ENCODE assay signal across 8 cellular contexts in genomic region chr16:30748634-30749445, GRCh38. TPM values are rescaled to one million over a fixed set of nuclear protein-coding genes. Genes with fewer than 3 reads are reported as not detected.
A peak's percentile ranks its signal among the peaks of the same experiment; 100 is the strongest.
DNase-seq lines count a peak whose midpoint lies in the region; ATAC-seq and TF ChIP-seq lines count a peak whose summit lies in the region.

No MANE protein-coding gene starts in this region.

- H3K27ac ChIP-seq in 22Rv1: peak overlapping the region; percentile 85
- peak overlapping the region; percentile 62 for H3K27ac ChIP-seq in HL-60 (replicated peaks)
- no peak overlapping the region for H3K27ac ChIP-seq in foreskin keratinocyte
- peak overlapping the region; percentile 70 for H3K27ac ChIP-seq in neuronal stem cell (replicated peaks; ENCODE audit: low read length)

- no peaks in the 10 kb centered on the region for H3K27me3 ChIP-seq in HL-60 (ENCODE audit: insufficient read depth, poor library complexity, severe bottlenecking)
- no peaks in the 10 kb centered on the region for H3K27me3 ChIP-seq in foreskin keratinocyte
- H3K27me3 ChIP-seq in neuronal stem cell (ENCODE audit: control insufficient read depth in 3 of 3, insufficient read depth in 3 of 3, low read depth in 1 of 3, low read length in 3 of 3): no peaks in the 10 kb centered on the region

- peak overlapping the region; percentile 90 for H3K23ac ChIP-seq in neuronal stem cell (ENCODE audit: low read depth, low read length, poor library complexity)

- no peak overlapping the region for H3K4ac ChIP-seq in neuronal stem cell (ENCODE audit: low read length)

- H3K9ac ChIP-seq in neuronal stem cell (ENCODE audit: low read depth, low read length, poor library complexity): peak overlapping the region; percentile 92

- H4K8ac ChIP-seq in neuronal stem cell (ENCODE audit: low read depth, low read length): no peak overlapping the region

- DNase-seq in GM12864 (ENCODE audit: low read depth) (no peak), HL-60 (ENCODE audit: low read depth in 1 of 2, low spot score in 1 of 2) (peak in 1 of 2 experiments; percentile 28), foreskin keratinocyte (no peak), neuronal stem cell (ENCODE audit: low spot score) (peak; percentile 17), NCI-H1105 treated with DMSO at 0.1 percent for 48 hours (lab: John Stamatoyannopoulos, UW) (no peak), MV-4-11 (lab: John Stamatoyannopoulos, UW) (no peak)
- peak; percentile 69 for DNase-seq in activated CD8-positive, alpha-beta memory T cell treated with anti-CD3 and anti-CD28 coated beads, Interleukin-2, amount 50 U/mL, for 48 hours

- WGBS in neuronal stem cell (ENCODE audit: extremely low coverage in 2 of 2, insufficient read length in 2 of 2, insufficient replicate concordance in 1 of 2), 2 donors: no CpG with 5 or more reads among the region's 36 CpGs

- ATAC-seq in foreskin keratinocyte: peak; percentile 41

- peaks cover 3% of the 10 kb centered on the region for H3K79me1 ChIP-seq in neuronal stem cell (ENCODE audit: low read depth, low read length)

- H3K4me3 ChIP-seq in GM12864 (ENCODE audit: low read depth, low read length) (peak overlapping the region; percentile 78), HL-60 (replicated peaks; ENCODE audit: insufficient read depth, low read length) (peak overlapping the region; percentile 98), neuronal stem cell (ENCODE audit: low read length in 2 of 2) (peak overlapping the region; percentile 84 to 86)

- no peak overlapping the region for H2BK15ac ChIP-seq in neuronal stem cell (ENCODE audit: low read length)

- no peak overlapping the region for H2BK12ac ChIP-seq in neuronal stem cell (ENCODE audit: low read length)

- no peak for TF ChIP-seq CTCF in 22Rv1 (IDR thresholded peaks at IDR 0.05)
- TF ChIP-seq CTCF in GM12864 (IDR thresholded peaks at IDR 0.05; ENCODE audit: low read depth, low read length, missing control alignments): no peak
- no peak for TF ChIP-seq CTCF in HL-60 (IDR thresholded peaks at IDR 0.05; ENCODE audit: insufficient read depth, low read length)
- no peak for TF ChIP-seq CTCF in foreskin keratinocyte (conservative IDR thresholded peaks at IDR 0.05)

- peaks cover 15 to 54% of the 10 kb centered on the region in 2 donors for H3K36me3 ChIP-seq in neuronal stem cell (replicated peaks in 1 of 2; ENCODE audit: control insufficient read depth in 2 of 2, insufficient read depth in 2 of 2, low read length in 2 of 2)

- H2AK5ac ChIP-seq in neuronal stem cell (ENCODE audit: low read depth, low read length): no peak overlapping the region

- H2BK120ac ChIP-seq in neuronal stem cell (ENCODE audit: low read depth, low read length): no peak overlapping the region

- peak overlapping the region; percentile 93 for H3K18ac ChIP-seq in neuronal stem cell (ENCODE audit: low read length)

- H2BK5ac ChIP-seq in neuronal stem cell (ENCODE audit: low read length): no peak overlapping the region

- H3K4me1 ChIP-seq in foreskin keratinocyte (peaks cover 8% of the 10 kb centered on the region), neuronal stem cell (ENCODE audit: control insufficient read depth in 2 of 2, insufficient read depth in 1 of 2, low read depth in 1 of 2, low read length in 2 of 2) (peaks cover 0 to 2% of the 10 kb centered on the region in 2 donors)

- H4K91ac ChIP-seq in neuronal stem cell (ENCODE audit: low read depth, low read length, poor library complexity): no peak overlapping the region

- no peaks in the 10 kb centered on the region for H3K9me3 ChIP-seq in neuronal stem cell (replicated peaks in 1 of 2; ENCODE audit: control insufficient read depth in 2 of 2, insufficient read depth in 1 of 2, low read depth in 1 of 2, low read length in 2 of 2)

- no peak overlapping the region for H3K14ac ChIP-seq in neuronal stem cell (ENCODE audit: low read length)

- peak overlapping the region; percentile 81 for H3K4me2 ChIP-seq in neuronal stem cell (ENCODE audit: insufficient read depth, low read length, poor library complexity, severe bottlenecking)

- H2AFZ ChIP-seq in neuronal stem cell (ENCODE audit: low read length): peak overlapping the region; percentile 86

RNA-seq across cellular contexts. Expression of gene PHKG2, which starts 0.6 kb away (rescaled TPM):
- 18.5 and 22.1 TPM in 2 replicates for total RNA-seq in foreskin keratinocyte
- 23.7 and 26.5 TPM in 2 replicates for polyA plus RNA-seq in foreskin keratinocyte
- 22.6 TPM for polyA plus RNA-seq in neuronal stem cell (2013, experiment 1 of 2)
- 21.7 TPM for polyA plus RNA-seq in neuronal stem cell (2013, experiment 2 of 2)

RNA-seq across cellular contexts. Expression of gene CFAP119, which starts 13.0 kb away (rescaled TPM):
- total RNA-seq in foreskin keratinocyte: 4.8 and 7.8 TPM in 2 replicates
- 9.2 and 9.6 TPM in 2 replicates for polyA plus RNA-seq in foreskin keratinocyte
- 7.2 TPM for polyA plus RNA-seq in neuronal stem cell (2013, experiment 1 of 2)
- 7.6 TPM for polyA plus RNA-seq in neuronal stem cell (2013, experiment 2 of 2)

RNA-seq across cellular contexts. Expression of gene RNF40, which starts 13.3 kb away (rescaled TPM):
- 76.4 and 77.0 TPM in 2 replicates for total RNA-seq in foreskin keratinocyte
- 56.3 and 59.7 TPM in 2 replicates for polyA plus RNA-seq in foreskin keratinocyte
- polyA plus RNA-seq in neuronal stem cell (2013, experiment 1 of 2): 35.7 TPM
- polyA plus RNA-seq in neuronal stem cell (2013, experiment 2 of 2): 38.4 TPM

RNA-seq across cellular contexts. Expression of gene ZNF629, which starts 38.2 kb away (rescaled TPM):
- 15.9 and 16.9 TPM in 2 replicates for total RNA-seq in foreskin keratinocyte
- polyA plus RNA-seq in foreskin keratinocyte: 6.0 and 6.1 TPM in 2 replicates
- 10.7 TPM for polyA plus RNA-seq in neuronal stem cell (2013, experiment 1 of 2)
- 11.2 TPM for polyA plus RNA-seq in neuronal stem cell (2013, experiment 2 of 2)

RNA-seq across cellular contexts. Expression of gene SRCAP, which starts 49.9 kb away (rescaled TPM):
- total RNA-seq in foreskin keratinocyte: 16.0 TPM in 2 replicates
- polyA plus RNA-seq in foreskin keratinocyte: 0.60 and 0.96 TPM in 2 replicates
- polyA plus RNA-seq in neuronal stem cell (2013, experiment 1 of 2): 15.9 TPM
- 17.9 TPM for polyA plus RNA-seq in neuronal stem cell (2013, experiment 2 of 2)

Comparison
In these comparisons a context has a peak if more than half of its experiments do, and no peak if none do; other contexts are left out.
1. DNase-seq: peak in activated CD8-positive, alpha-beta memory T cell treated with anti-CD3 and anti-CD28 coated beads, Interleukin-2, amount 50 U/mL, for 48 hours (single experiment) and neuronal stem cell (single experiment); none in GM12864 (single experiment), foreskin keratinocyte (0 of 2), NCI-H1105 treated with DMSO at 0.1 percent for 48 hours (single experiment) and MV-4-11 (single experiment).
2. Peak in every context shown above with its lines, with median percentiles within 50 percentile points of each other: H3K4me3 ChIP-seq.